In genomic region chr9:136588663-136589464, GRCh38 we compare ENCODE assay signal across 13 cellular contexts. TPM values are rescaled to one million over a fixed set of nuclear protein-coding genes. Genes with fewer than 3 reads are reported as not detected.
DNase-seq lines count a peak whose midpoint lies in the region; ATAC-seq and TF ChIP-seq lines count a peak whose summit lies in the region.
"Had no signal": no experiment of that assay in that cellular context is flagged by ENCODE, and none has a peak within 500 bp of the region (broad histone marks: within the 10 kb centered on the region; RNA-seq: fewer than 3 reads in every experiment).

No MANE protein-coding gene starts in this region.

- H3K4me1 Mint-ChIP-seq in endodermal cell: peaks cover 12% of the 10 kb centered on the region

- peak overlapping the region; percentile 94 for H3K27ac Mint-ChIP-seq in endodermal cell

- no peaks in the 10 kb centered on the region for H3K36me3 ChIP-seq in endodermal cell (ENCODE audit: control insufficient read depth, insufficient read depth, low read length)

- H3K9ac ChIP-seq in endodermal cell (ENCODE audit: extremely low read depth, low read length, poor library complexity, severe bottlenecking): peak overlapping the region; percentile 34

- no peak overlapping the region for H3K4me3 ChIP-seq in endodermal cell (ENCODE audit: low read length)

- no peaks in the 10 kb centered on the region for H3K9me3 ChIP-seq in endodermal cell (ENCODE audit: control insufficient read depth, low read length)

- 52 to 66% methylated on average over 5 to 21 of the region's 21 CpGs for whole genome bisulfite sequencing in endodermal cell (ENCODE audit: insufficient coverage in 1 of 2, insufficient read length in 1 of 2), 2 experiments

- H3K27me3 ChIP-seq in endodermal cell (ENCODE audit: control insufficient read depth, insufficient read depth, low read length, poor library complexity, severe bottlenecking): no peaks in the 10 kb centered on the region

- ATAC-seq in GM19328 (IDR thresholded peaks at IDR 0.05; ENCODE audit: unreplicated experiment): no peak

- H3K27me3 Mint-ChIP-seq in endodermal cell (ENCODE audit: insufficient read depth): no peaks in the 10 kb centered on the region

- DNase-seq in activated CD4-positive, alpha-beta T cell treated with anti-CD3 and anti-CD28 coated beads for 48 hours: peak; percentile 20
- no peak for DNase-seq in activated CD4-positive, alpha-beta T cell treated with anti-CD3 and anti-CD28 coated beads, Interleukin-2, amount 50 U/mL, for 1 hour
- peak; percentile 49 for DNase-seq in NCI-H2171 treated with DMSO at 0.1 percent for 48 hours (lab: John Stamatoyannopoulos, UW)
- peak; percentile 76 for DNase-seq in endodermal cell
- peak; percentile 74 for DNase-seq in retina
- no peak for DNase-seq in hypothalamus (lab: John Stamatoyannopoulos, UW)
- DNase-seq in cerebellar nuclear complex (lab: John Stamatoyannopoulos, UW): no peak
- DNase-seq: activated effector memory CD4-positive, alpha-beta T cell treated with anti-CD3 and anti-CD28 coated beads, Interleukin-2, amount 50 U/mL, for 16 hours; head of caudate nucleus; NCI-H1092 treated with DMSO at 0.1 percent for 48 hours; stimulated activated CD4-positive, alpha-beta T cell treated with anti-CD3 and anti-CD28 coated beads, Interleukin-1b, Interleukin-23, amount 100 ng/mL, for 48 hours; T1000 had no signal

- H3K4me1 ChIP-seq in endodermal cell (ENCODE audit: control insufficient read depth, insufficient read depth, low read length): peaks cover 7% of the 10 kb centered on the region

- H3K4me3 Mint-ChIP-seq in endodermal cell: peak overlapping the region; percentile 39

- peak overlapping the region; percentile 91 for H3K27ac ChIP-seq in endodermal cell (ENCODE audit: low read depth, low read length)

- H3K36me3 Mint-ChIP-seq in endodermal cell (ENCODE audit: low read depth): no peaks in the 10 kb centered on the region

- no peak for TF ChIP-seq CTCF in endodermal cell (conservative IDR thresholded peaks at IDR 0.05)

- H3K9me3 Mint-ChIP-seq in endodermal cell: no peaks in the 10 kb centered on the region

RNA-seq across cellular contexts. Expression of gene NOTCH1, which starts 43.0 kb away (rescaled TPM):
- 10 to 100 TPM; 23.4 to 24.2 TPM for total RNA-seq in endodermal cell
- polyA plus RNA-seq in endodermal cell (2013, experiment 1 of 2): 72.4 TPM
- 68.2 TPM for polyA plus RNA-seq in endodermal cell (2013, experiment 2 of 2)

Comparison
In these comparisons a context has a peak if more than half of its experiments do, and no peak if none do; other contexts are left out.
1. DNase-seq: peak in activated CD4-positive, alpha-beta T cell treated with anti-CD3 and anti-CD28 coated beads for 48 hours (single experiment), NCI-H2171 treated with DMSO at 0.1 percent for 48 hours (single experiment), endodermal cell (single experiment) and retina (single experiment); none in activated CD4-positive, alpha-beta T cell treated with anti-CD3 and anti-CD28 coated beads, Interleukin-2, amount 50 U/mL, for 1 hour (single experiment), hypothalamus (0 of 51) and cerebellar nuclear complex (0 of 2).